ENCODE assay signal across 8 cellular contexts in the genomic region with DNA sequence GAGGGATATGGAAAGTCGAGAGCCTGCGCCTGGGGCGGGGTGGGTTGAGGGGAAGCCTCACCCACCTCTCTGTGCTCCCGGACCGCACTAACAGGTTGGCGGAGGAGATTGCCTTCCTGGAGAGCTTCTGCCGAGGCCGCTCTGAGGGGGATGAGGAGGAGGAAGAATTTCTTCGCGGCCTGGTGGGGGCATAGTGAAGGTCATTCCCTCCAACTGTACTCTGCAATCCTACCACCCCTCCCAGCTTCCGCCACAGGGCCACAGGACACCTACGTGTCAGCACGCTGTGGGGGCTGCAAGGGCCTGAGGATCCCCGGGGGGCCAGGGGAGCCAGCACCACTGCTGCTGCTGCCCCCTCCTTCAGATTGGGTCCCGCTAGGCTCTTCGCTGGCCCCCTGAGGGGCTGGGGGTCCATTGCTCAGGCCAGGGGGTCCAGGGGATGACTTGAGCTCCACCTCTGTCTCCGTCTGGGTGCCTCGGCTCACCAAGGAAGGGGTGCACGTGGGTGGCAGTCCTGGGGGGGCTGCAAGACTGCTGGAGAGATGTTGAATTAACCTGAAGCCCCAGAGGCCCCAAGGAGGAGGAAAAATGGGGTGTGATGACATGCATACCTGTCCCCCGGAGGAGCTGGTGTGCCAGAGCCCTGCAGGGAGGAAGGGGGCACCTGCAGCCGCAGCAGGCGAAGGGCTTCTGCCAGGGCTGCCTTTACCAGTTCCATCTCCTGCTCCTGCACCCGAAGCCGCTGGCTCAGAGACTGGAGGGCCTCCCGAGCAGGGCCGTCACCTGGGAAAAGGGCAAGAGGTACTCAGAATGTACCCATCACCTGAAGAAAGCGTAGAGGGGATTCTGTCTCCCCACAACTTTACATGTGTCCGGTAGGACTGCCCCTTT. TPM values are rescaled to one million over a fixed set of nuclear protein-coding genes. Genes with fewer than 3 reads are reported as not detected.
DNase-seq lines count a peak whose midpoint lies in the region; ATAC-seq and TF ChIP-seq lines count a peak whose summit lies in the region.

No MANE protein-coding gene starts in this region.

- no peaks in the 10 kb centered on the region for H4K20me1 ChIP-seq in DND-41 (ENCODE audit: insufficient read depth, low read length)

- no peak for TF ChIP-seq POLR2A in Peyer's patch (IDR thresholded peaks at IDR 0.05)
- no peak for TF ChIP-seq POLR2A in prostate gland (IDR thresholded peaks at IDR 0.05)

- H3K27ac ChIP-seq in DND-41 (ENCODE audit: low read length) (peak overlapping the region; percentile 86), Peyer's patch (peak overlapping the region; percentile 93 to 98 (median 96)), esophagus (ENCODE audit: low read depth in 2 of 2, low read length in 1 of 2) (peak overlapping the region; percentile 88 to 97), prostate gland (peak overlapping the region; percentile 97 to 98)

- H3K36me3 ChIP-seq in DND-41 (ENCODE audit: insufficient read depth, low read length) (peaks cover 34% of the 10 kb centered on the region), Peyer's patch (peaks cover 0 to 10% (median 0%) of the 10 kb centered on the region in 3 donors), esophagus (ENCODE audit: control insufficient read depth in 2 of 2, insufficient read depth in 2 of 2, low read length in 1 of 2) (peaks cover 0 to 25% of the 10 kb centered on the region in 2 donors), prostate gland (no peaks in the 10 kb centered on the region)

- peak overlapping the region; percentile 80 for H3K9ac ChIP-seq in DND-41 (ENCODE audit: low read depth, low read length)

- H3K4me1 ChIP-seq in DND-41 (ENCODE audit: insufficient read depth, low read length) (peaks cover 21% of the 10 kb centered on the region), Peyer's patch (peaks cover 3 to 27% (median 13%) of the 10 kb centered on the region in 4 donors), esophagus (ENCODE audit: control insufficient read depth in 2 of 2, insufficient read depth in 2 of 2, low read length in 1 of 2) (peaks cover 7 to 17% of the 10 kb centered on the region in 2 donors), prostate gland (replicated peaks) (peaks cover 3% of the 10 kb centered on the region)

- peak overlapping the region; percentile 98 for H3K4me2 ChIP-seq in DND-41 (ENCODE audit: insufficient read depth, low read length)

- peak overlapping the region; percentile 96 for H2AFZ ChIP-seq in DND-41 (ENCODE audit: low read depth, low read length)

- 63 to 64% methylated on average over 28 of the region's 28 CpGs for WGBS in esophagus, 2 donors
- WGBS in prostate gland, result 70% methylated on average over 28 of the region's 28 CpGs

- TF ChIP-seq CTCF in DND-41 (IDR thresholded peaks at IDR 0.05; ENCODE audit: borderline replicate concordance, extremely low read depth, low read length, poor library complexity, severe bottlenecking) (no peak), Peyer's patch (IDR thresholded peaks at IDR 0.05) (no peak), prostate gland (IDR thresholded peaks at IDR 0.05) (no peak)

- no peaks in the 10 kb centered on the region for H3K27me3 ChIP-seq in DND-41 (ENCODE audit: insufficient read depth, low read length, poor library complexity)
- no peaks in the 10 kb centered on the region for H3K27me3 ChIP-seq in Peyer's patch
- H3K27me3 ChIP-seq in esophagus (ENCODE audit: control insufficient read depth in 1 of 2, insufficient read depth in 2 of 2, low read length in 2 of 2), result no peaks in the 10 kb centered on the region
- H3K27me3 ChIP-seq in prostate gland (replicated peaks; ENCODE audit: insufficient read depth), result no peaks in the 10 kb centered on the region

- H3K79me2 ChIP-seq in DND-41 (ENCODE audit: insufficient read depth, low read length), result peaks cover 12% of the 10 kb centered on the region

- no peak for ATAC-seq in DND-41 (ENCODE audit: insufficient read depth, low read depth)
- ATAC-seq in GM21515 (IDR thresholded peaks at IDR 0.05; ENCODE audit: unreplicated experiment), result no peak

- intact Hi-C loops in prostate gland (cut with DNase I), result loop anchor here (5.0 kb wide), 1 partner anchor 64 kb away; a partner anchor contains a TSS

- H3K9me3 ChIP-seq in DND-41 (ENCODE audit: insufficient read depth, low read length, severe bottlenecking) (no peaks in the 10 kb centered on the region), Peyer's patch (no peaks in the 10 kb centered on the region), esophagus (ENCODE audit: control insufficient read depth in 2 of 2, insufficient read depth in 1 of 2, low read depth in 1 of 2, low read length in 1 of 2) (no peaks in the 10 kb centered on the region), prostate gland (no peaks in the 10 kb centered on the region)

- no peak for DNase-seq in DND-41
- no peak for DNase-seq in Peyer's patch
- no peak for DNase-seq in prostate gland (ENCODE audit: low spot score)
- DNase-seq in superior temporal gyrus (ENCODE audit: extremely low spot score), result no peak
- DNase-seq in NCI-H2196 treated with DMSO at 0.1 percent for 48 hours (lab: John Stamatoyannopoulos, UW; ENCODE audit: unreplicated experiment), result no peak
- no peak for DNase-seq in NK-92 treated with Interleukin-12 subunit alpha and Interleukin-12 subunit beta, amount 100 ng/mL, for 24 hours (lab: John Stamatoyannopoulos, UW)

- H3K4me3 ChIP-seq in DND-41 (ENCODE audit: low read depth in 1 of 2, low read length in 2 of 2), result peak overlapping the region; percentile 82 to 99
- peak overlapping the region; percentile 71 to 92 (median 80) for H3K4me3 ChIP-seq in Peyer's patch
- peak overlapping the region; percentile 74 to 75 for H3K4me3 ChIP-seq in esophagus (ENCODE audit: low read depth in 1 of 2, low read length in 2 of 2)
- peak overlapping the region; percentile 75 for H3K4me3 ChIP-seq in prostate gland

RNA-seq across cellular contexts. Expression of a gene that starts 1.5 kb away (rescaled TPM):
- total RNA-seq in Peyer's patch (100 to 1,000 TPM in 1 of 4 donors, 10 to 100 TPM in 3; 41.3 to 128 (median 59.8) TPM), prostate gland (10 to 100 TPM; 50.2 to 80.1 TPM)
- polyA plus RNA-seq in esophagus, result 100 to 1,000 TPM in 1 of 2 donors, 10 to 100 TPM in 1; 79.0 to 107 TPM

RNA-seq across cellular contexts. Expression of a gene that starts 2.0 kb away (rescaled TPM):
- total RNA-seq in Peyer's patch (1 to 10 TPM in 3 of 4 donors, not detected in 1; 1.9 to 3.9 (median 1.9) TPM), prostate gland (10 to 100 TPM in 1 of 2 donors, 1 to 10 TPM in 1; 8.0 to 12.7 TPM)
- polyA plus RNA-seq in esophagus, result 10 to 100 TPM in 1 of 2 donors, 1 to 10 TPM in 1; 7.4 to 10.5 TPM

RNA-seq across cellular contexts. Expression of a gene that starts 9.4 kb away (rescaled TPM):
- total RNA-seq in Peyer's patch (10 to 100 TPM; 47.9 to 74.7 (median 58.9) TPM), prostate gland (100 to 1,000 TPM in 1 of 2 donors, 10 to 100 TPM in 1; 96.5 to 110 TPM)
- polyA plus RNA-seq in esophagus, result 10 to 100 TPM; 76.2 to 90.4 TPM

RNA-seq across cellular contexts. Expression of a gene that starts 10.7 kb away (rescaled TPM):
- total RNA-seq in Peyer's patch, result 10 to 100 TPM; 26.6 to 88.3 (median 38.0) TPM
- 10 to 100 TPM; 14.9 to 25.4 TPM for polyA plus RNA-seq in esophagus
- 10 to 100 TPM; 57.0 to 75.3 TPM for total RNA-seq in prostate gland

RNA-seq across cellular contexts. Expression of a gene that starts 19.7 kb away (rescaled TPM):
- 10 to 100 TPM in 3 of 4 donors, 1 to 10 TPM in 1; 5.0 to 29.4 (median 17.5) TPM for total RNA-seq in Peyer's patch
- 10 to 100 TPM in 1 of 2 donors, 1 to 10 TPM in 1; 9.0 to 15.2 TPM for polyA plus RNA-seq in esophagus
- 10 to 100 TPM; 26.6 to 30.6 TPM for total RNA-seq in prostate gland
